ENCODE assay signal across 13 cellular contexts in the genomic region with DNA sequence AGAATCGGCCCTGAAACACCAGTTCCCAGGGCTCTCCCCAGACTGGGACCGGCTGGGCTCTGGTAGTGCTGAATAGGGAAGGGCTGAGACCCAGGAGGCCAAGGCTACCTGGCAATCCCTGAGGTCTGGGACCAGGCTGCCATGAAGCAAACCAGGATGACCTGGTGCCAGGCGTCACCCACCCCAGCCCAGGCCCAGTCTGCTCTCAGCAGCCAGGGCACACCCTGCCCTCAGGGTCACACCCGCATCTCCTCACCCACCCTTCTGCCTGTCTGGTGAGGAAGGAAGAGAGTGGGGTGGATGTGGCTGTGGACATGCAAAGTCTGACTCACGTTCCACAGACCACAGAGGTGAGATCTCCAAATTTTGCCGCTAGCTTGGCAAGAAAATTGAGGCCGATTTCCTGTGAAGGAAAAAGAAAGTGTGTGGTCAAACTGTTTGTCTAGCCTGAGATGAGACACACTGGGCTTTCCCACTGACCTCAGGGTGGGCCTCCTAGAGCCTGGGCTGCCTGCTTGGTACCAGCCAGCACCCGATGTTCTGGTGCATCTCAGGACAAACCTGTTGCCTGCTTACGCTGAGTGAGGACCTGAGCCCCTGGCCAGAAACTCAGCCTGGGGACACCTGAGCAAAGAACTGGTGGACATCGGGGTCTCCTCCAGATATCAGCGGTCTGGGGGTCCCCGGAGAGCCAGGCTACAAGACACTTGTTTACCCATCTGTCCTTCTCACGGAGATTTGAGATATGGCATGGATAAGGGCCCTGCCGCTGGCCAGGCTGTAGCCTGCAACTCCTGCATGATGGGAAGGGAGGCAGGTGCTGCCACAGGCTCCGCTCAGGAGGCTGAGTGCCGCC. TPM values are rescaled to one million over a fixed set of nuclear protein-coding genes. Genes with fewer than 3 reads are reported as not detected.
DNase-seq lines count a peak whose midpoint lies in the region; ATAC-seq, FAIRE-seq and TF ChIP-seq lines count a peak whose summit lies in the region.
"Had no signal": no experiment of that assay in that cellular context is flagged by ENCODE, and none has a peak within 500 bp of the region (broad histone marks: within the 10 kb centered on the region; RNA-seq: fewer than 3 reads in every experiment).

No MANE protein-coding gene starts in this region.

- H2BK120ac ChIP-seq in H1 (replicated peaks; ENCODE audit: low read depth, low read length): no peak overlapping the region

- no peak overlapping the region for H2BK15ac ChIP-seq in H1 (ENCODE audit: low read length)

- H2BK20ac ChIP-seq in H1 (ENCODE audit: low read length): no peak overlapping the region

- H2AFZ ChIP-seq in H1 (ENCODE audit: low read length): no peak overlapping the region

- FAIRE-seq in H1 (lab: Jason Lieb, UNC): no peak
- FAIRE-seq: endometrium had no signal

- H4K8ac ChIP-seq in H1 (ENCODE audit: extremely low read depth, insufficient read depth, low read length): no peak overlapping the region

- peak overlapping the region; percentile 63; the same call in 1 of the 2 replicates for H2BK12ac ChIP-seq in H1 (ENCODE audit: low read depth, low read length)

- no peak overlapping the region for H4K91ac ChIP-seq in H1 (replicated peaks; ENCODE audit: insufficient read length, low read length)

- TF ChIP-seq EP300 in H1 (IDR thresholded peaks at IDR 0.05; ENCODE audit: borderline replicate concordance in 1 of 2, low read depth in 2 of 2, low read length in 2 of 2): no peak

- 91% methylated on average over 16 of the region's 16 CpGs; no CpG with 5 or more reads in 1 of the 2 experiments for WGBS in H1 (ENCODE audit: extremely low coverage in 1 of 2, insufficient coverage in 1 of 2, insufficient read length in 1 of 2, insufficient replicate concordance in 2 of 2, low coverage in 1 of 2, low lambda C conversion rate in 2 of 2, missing lambda C conversion rate in 1 of 2), 2 experiments

- no peak overlapping the region for H2BK5ac ChIP-seq in H1 (ENCODE audit: low read depth, low read length)

- no peak overlapping the region for H3K4me3 ChIP-seq in H1 (ENCODE audit: extremely low read depth in 1 of 4, insufficient read depth in 2 of 4, low read depth in 3 of 4, low read length in 4 of 4)
- H3K4me3 ChIP-seq: SK-N-MC had no signal

- H3K56ac ChIP-seq in H1 (replicated peaks; ENCODE audit: insufficient read length, low read depth, low read length): no peak overlapping the region

- H3K36me3 ChIP-seq in H1 (ENCODE audit: control insufficient read depth in 2 of 4, insufficient read depth in 4 of 4, low read length in 3 of 4): no peaks in the 10 kb centered on the region
- H3K36me3 ChIP-seq: BE2C had no signal

- peak; percentile 19 for DNase-seq in stimulated activated CD4-positive, alpha-beta T cell treated with anti-CD3 and anti-CD28 coated beads, Interleukin-1b, Interleukin-23, amount 100 ng/mL, for 48 hours
- DNase-seq in stimulated activated CD4-positive, alpha-beta T cell treated with anti-CD3 and anti-CD28 coated beads, Interleukin-4, amount 100 ng/mL, for 1 hour: no peak
- peak; percentile 85 for DNase-seq in activated CD4-positive, alpha-beta T cell treated with anti-CD3 and anti-CD28 coated beads, Interleukin-2, amount 10 ng/mL, durations not matched to agents 24 days and 14 days
- DNase-seq in H1 (ENCODE audit: low read depth in 1 of 2, low spot score in 2 of 2) (no peak), OCI-M2 (lab: John Stamatoyannopoulos, UW; ENCODE audit: unreplicated experiment) (no peak), middle frontal gyrus (ENCODE audit: extremely low spot score, low spot score) (no peak)
- DNase-seq: amniotic stem cell, BE2C, NCI-H345 had no signal

- peak overlapping the region; percentile 18 for H3K4me3 Mint-ChIP-seq in activated CD4-positive, alpha-beta T cell treated with anti-CD3 and anti-CD28 coated beads, Interleukin-2, amount 10 ng/mL, durations not matched to agents 24 days and 14 days

- no peaks in the 10 kb centered on the region for H3K79me2 ChIP-seq in H1 (ENCODE audit: control insufficient read depth in 1 of 2, insufficient read depth in 2 of 2, low read length in 2 of 2)

- H3K9me3 Mint-ChIP-seq in activated CD4-positive, alpha-beta T cell treated with anti-CD3 and anti-CD28 coated beads, Interleukin-2, amount 10 ng/mL, durations not matched to agents 24 days and 14 days: no peaks in the 10 kb centered on the region

- H3K27ac ChIP-seq in H1 (ENCODE audit: low read depth, low read length): no peak overlapping the region; the same call in 1 of the 2 replicates
- H3K27ac ChIP-seq: SK-N-MC had no signal

- no peak overlapping the region for H4K5ac ChIP-seq in H1 (ENCODE audit: insufficient read length, low read depth, low read length)

- H3K36me3 Mint-ChIP-seq in activated CD4-positive, alpha-beta T cell treated with anti-CD3 and anti-CD28 coated beads, Interleukin-2, amount 10 ng/mL, durations not matched to agents 24 days and 14 days (ENCODE audit: low read depth): no peaks in the 10 kb centered on the region

- H3K27ac Mint-ChIP-seq in activated CD4-positive, alpha-beta T cell treated with anti-CD3 and anti-CD28 coated beads, Interleukin-2, amount 10 ng/mL, durations not matched to agents 24 days and 14 days: peak overlapping the region; percentile 74

- no peak for TF ChIP-seq RAD21 in H1 (IDR thresholded peaks at IDR 0.05 in 1 of 2, conservative IDR thresholded peaks at IDR 0.05 in 1 of 2; ENCODE audit: low read depth in 2 of 2, low read length in 2 of 2)

- H3K18ac ChIP-seq in H1 (ENCODE audit: extremely low read depth, low read length): no peak overlapping the region

- CTCF ChIA-PET in H1 (lab: Charles Lee; ENCODE audit: partially characterized antibody): interaction anchor here (1.3 to 1.4 kb wide), 2 partner anchors 14 to 73 kb away, joined by 3 read pairs; no protein-coding TSS in a partner anchor

- peaks cover 6% of the 10 kb centered on the region for H3K27me3 Mint-ChIP-seq in activated CD4-positive, alpha-beta T cell treated with anti-CD3 and anti-CD28 coated beads, Interleukin-2, amount 10 ng/mL, durations not matched to agents 24 days and 14 days

- ATAC-seq in GM18511 (IDR thresholded peaks at IDR 0.05; ENCODE audit: unreplicated experiment) (no peak), HG03457 (IDR thresholded peaks at IDR 0.05; ENCODE audit: unreplicated experiment) (no peak)

- H3K9me3 ChIP-seq in H1 (ENCODE audit: insufficient read depth in 2 of 2, low read depth in 1 of 2, low read length in 1 of 2): peaks cover 0 to 9% of the 10 kb centered on the region in 2 experiments; a peak in 1 of 4 replicates
- H3K9me3 ChIP-seq: BE2C had no signal

- H3K23ac ChIP-seq in H1 (ENCODE audit: insufficient read length): no peak overlapping the region

- peaks cover 0 to 4% (median 1%) of the 10 kb centered on the region in 4 experiments; a peak in 4 of 7 replicates for H3K27me3 ChIP-seq in H1 (replicated peaks in 1 of 4; ENCODE audit: control insufficient read depth in 3 of 4, extremely low read depth in 1 of 4, insufficient read depth in 3 of 4, low read length in 3 of 4)

- H3K4me2 ChIP-seq in H1 (ENCODE audit: insufficient read depth in 1 of 2, low read depth in 2 of 2, low read length in 2 of 2): no peak overlapping the region

- H3K4me1 ChIP-seq in H1 (replicated peaks in 1 of 4; ENCODE audit: control insufficient read depth in 3 of 4, insufficient read depth in 4 of 4, low read length in 3 of 4): peaks cover 0 to 3% (median 1%) of the 10 kb centered on the region in 4 experiments; a peak in 3 of 7 replicates
- H3K4me1 ChIP-seq: BE2C had no signal

- peaks cover 21% of the 10 kb centered on the region for H3K4me1 Mint-ChIP-seq in activated CD4-positive, alpha-beta T cell treated with anti-CD3 and anti-CD28 coated beads, Interleukin-2, amount 10 ng/mL, durations not matched to agents 24 days and 14 days

- POLR2A ChIA-PET in H1 (lab: Charles Lee; ENCODE audit: partially characterized antibody): no interaction called here

- peaks cover 0 to 7% of the 10 kb centered on the region in 2 experiments for H4K20me1 ChIP-seq in H1 (replicated peaks in 1 of 2; ENCODE audit: control insufficient read depth in 1 of 2, insufficient read depth in 2 of 2, low read length in 2 of 2)

- intact Hi-C loops in activated CD4-positive, alpha-beta T cell treated with anti-CD3 and anti-CD28 coated beads, Interleukin-2, amount 10 ng/mL, durations not matched to agents 24 days and 14 days (cut with micrococcal nuclease): no loop called here

- peaks cover 14% of the 10 kb centered on the region for H3K23me2 ChIP-seq in H1 (ENCODE audit: low read depth, low read length)

- TF ChIP-seq POLR2A in H1 (IDR thresholded peaks at IDR 0.05; ENCODE audit: control extremely low read depth in 1 of 2, low read depth in 2 of 2, low read length in 2 of 2): no peak

- no peak overlapping the region for H2AK5ac ChIP-seq in H1 (ENCODE audit: low read depth, low read length)

- H3K14ac ChIP-seq in H1 (ENCODE audit: insufficient read length): no peak overlapping the region

- H3K79me1 ChIP-seq in H1 (ENCODE audit: low read depth, low read length): peaks cover 3% of the 10 kb centered on the region; the same call in 1 of the 2 replicates

- H3K4ac ChIP-seq in H1 (replicated peaks; ENCODE audit: insufficient read length, low read depth, low read length): no peak overlapping the region

- no peak overlapping the region for H3K9ac ChIP-seq in H1 (replicated peaks in 1 of 4; ENCODE audit: extremely low read depth in 1 of 4, low read depth in 3 of 4, low read length in 3 of 4)

- TF ChIP-seq CTCF in H1 (IDR thresholded peaks at IDR 0.05; ENCODE audit: control extremely low read depth in 1 of 3, insufficient read depth in 1 of 3, low read depth in 1 of 3, low read length in 3 of 3): no peak

RNA-seq across cellular contexts. Expression of gene RAB37, which starts 6.3 kb away (rescaled TPM):
- 5.5 and 7.5 TPM in 2 replicates for total RNA-seq in activated CD4-positive, alpha-beta T cell treated with anti-CD3 and anti-CD28 coated beads, Interleukin-2, amount 10 ng/mL, durations not matched to agents 24 days and 14 days
- 5.2 and 5.5 TPM in 2 replicates for total RNA-seq in H1 (2021; fragmentation: NEBNext Ultra II Directional; extraction: Animal tissue kit (Norgen Biotek cat#: 25700))
- polyA plus RNA-seq in H1 (2011; rRNA removed): 6.1 and 6.6 TPM in 2 replicates
- polyA plus RNA-seq in H1 (2011; cell fraction: cytosol; rRNA removed): 9.7 TPM
- 13.3 TPM for polyA plus RNA-seq in H1 (2011; cell fraction: nucleus; rRNA removed)
- polyA plus RNA-seq in H1 (2012, experiment 1 of 2): 5.0 to 7.8 TPM (median 6.5 TPM) in 4 replicates
- polyA plus RNA-seq in H1 (2012, experiment 2 of 2): 4.2 TPM
- 6.1 TPM for polyA plus RNA-seq in H1 (2013, experiment 1 of 2)
- polyA plus RNA-seq in H1 (2013, experiment 2 of 2): 5.8 TPM
- 4.4 and 12.4 TPM in 2 replicates for polyA minus RNA-seq in H1 (2011; rRNA and poly(A)+ RNA removed)
- 7.9 TPM for polyA minus RNA-seq in H1 (2011; cell fraction: cytosol; rRNA and poly(A)+ RNA removed)
- 2.7 TPM for polyA minus RNA-seq in H1 (2011; cell fraction: nucleus; rRNA and poly(A)+ RNA removed)

RNA-seq across cellular contexts. Expression of gene NHERF1, which starts 17.7 kb away (rescaled TPM):
- total RNA-seq in activated CD4-positive, alpha-beta T cell treated with anti-CD3 and anti-CD28 coated beads, Interleukin-2, amount 10 ng/mL, durations not matched to agents 24 days and 14 days: 134 and 138 TPM in 2 replicates
- total RNA-seq in H1 (2021; fragmentation: NEBNext Ultra II Directional; extraction: Animal tissue kit (Norgen Biotek cat#: 25700)): 91.3 and 92.9 TPM in 2 replicates
- polyA plus RNA-seq in H1 (2011; rRNA removed): 99.2 and 140 TPM in 2 replicates
- 107 TPM for polyA plus RNA-seq in H1 (2011; cell fraction: cytosol; rRNA removed)
- polyA plus RNA-seq in H1 (2011; cell fraction: nucleus; rRNA removed): 85.0 TPM
- 74.7 to 102 TPM (median 92.8 TPM) in 4 replicates for polyA plus RNA-seq in H1 (2012, experiment 1 of 2)
- 128 TPM for polyA plus RNA-seq in H1 (2012, experiment 2 of 2)
- polyA plus RNA-seq in H1 (2013, experiment 1 of 2): 121 TPM
- polyA plus RNA-seq in H1 (2013, experiment 2 of 2): 130 TPM
- 57.8 and 78.7 TPM in 2 replicates for polyA minus RNA-seq in H1 (2011; rRNA and poly(A)+ RNA removed)
- 43.7 TPM for polyA minus RNA-seq in H1 (2011; cell fraction: cytosol; rRNA and poly(A)+ RNA removed)
- 26.3 TPM for polyA minus RNA-seq in H1 (2011; cell fraction: nucleus; rRNA and poly(A)+ RNA removed)

RNA-seq across cellular contexts. Expression of gene CD300LF, which starts 18.0 kb away (rescaled TPM):
- not detected in 2 replicates for total RNA-seq in activated CD4-positive, alpha-beta T cell treated with anti-CD3 and anti-CD28 coated beads, Interleukin-2, amount 10 ng/mL, durations not matched to agents 24 days and 14 days
- not detected in 2 replicates for total RNA-seq in H1 (2021; fragmentation: NEBNext Ultra II Directional; extraction: Animal tissue kit (Norgen Biotek cat#: 25700))
- polyA plus RNA-seq in H1 (2011; rRNA removed): not detected in 2 replicates
- polyA plus RNA-seq in H1 (2011; cell fraction: cytosol; rRNA removed): not detected
- not detected for polyA plus RNA-seq in H1 (2011; cell fraction: nucleus; rRNA removed)
- not detected in 4 replicates for polyA plus RNA-seq in H1 (2012, experiment 1 of 2)
- polyA plus RNA-seq in H1 (2012, experiment 2 of 2): not detected
- not detected for polyA plus RNA-seq in H1 (2013, experiment 1 of 2)
- polyA plus RNA-seq in H1 (2013, experiment 2 of 2): not detected
- polyA minus RNA-seq in H1 (2011; rRNA and poly(A)+ RNA removed): not detected in 2 replicates
- polyA minus RNA-seq in H1 (2011; cell fraction: cytosol; rRNA and poly(A)+ RNA removed): not detected
- polyA minus RNA-seq in H1 (2011; cell fraction: nucleus; rRNA and poly(A)+ RNA removed): not detected

RNA-seq across cellular contexts. Expression of gene NAT9, which starts 45.4 kb away (rescaled TPM):
- 62.7 and 67.6 TPM in 2 replicates for total RNA-seq in activated CD4-positive, alpha-beta T cell treated with anti-CD3 and anti-CD28 coated beads, Interleukin-2, amount 10 ng/mL, durations not matched to agents 24 days and 14 days
- total RNA-seq in H1 (2021; fragmentation: NEBNext Ultra II Directional; extraction: Animal tissue kit (Norgen Biotek cat#: 25700)): 40.6 and 42.7 TPM in 2 replicates
- polyA plus RNA-seq in H1 (2011; rRNA removed): 32.3 and 42.4 TPM in 2 replicates
- polyA plus RNA-seq in H1 (2011; cell fraction: cytosol; rRNA removed): 67.6 TPM
- 198 TPM for polyA plus RNA-seq in H1 (2011; cell fraction: nucleus; rRNA removed)
- polyA plus RNA-seq in H1 (2012, experiment 1 of 2): 49.1 to 72.7 TPM (median 58.9 TPM) in 4 replicates
- 32.4 TPM for polyA plus RNA-seq in H1 (2012, experiment 2 of 2)
- 28.5 TPM for polyA plus RNA-seq in H1 (2013, experiment 1 of 2)
- 24.6 TPM for polyA plus RNA-seq in H1 (2013, experiment 2 of 2)
- 39.6 and 41.7 TPM in 2 replicates for polyA minus RNA-seq in H1 (2011; rRNA and poly(A)+ RNA removed)
- polyA minus RNA-seq in H1 (2011; cell fraction: cytosol; rRNA and poly(A)+ RNA removed): 18.8 TPM
- 50.9 TPM for polyA minus RNA-seq in H1 (2011; cell fraction: nucleus; rRNA and poly(A)+ RNA removed)

Comparison
In these comparisons a context has a peak if more than half of its experiments do, and no peak if none do; other contexts are left out.
1. DNase-seq: peak in stimulated activated CD4-positive, alpha-beta T cell treated with anti-CD3 and anti-CD28 coated beads, Interleukin-1b, Interleukin-23, amount 100 ng/mL, for 48 hours (single experiment) and activated CD4-positive, alpha-beta T cell treated with anti-CD3 and anti-CD28 coated beads, Interleukin-2, amount 10 ng/mL, durations not matched to agents 24 days and 14 days (single experiment); none in stimulated activated CD4-positive, alpha-beta T cell treated with anti-CD3 and anti-CD28 coated beads, Interleukin-4, amount 100 ng/mL, for 1 hour (single experiment), H1 (0 of 2), OCI-M2 (single experiment) and middle frontal gyrus (single experiment).